ENCODE assay signal across 1 cellular context in genomic region chr2:54789878-54790277, GRCh38.
TF ChIP-seq lines count a peak whose summit lies in the region.

No MANE protein-coding gene starts in this region.

TF ChIP-seq in HepG2, 621 proteins besides CTCF, POLR2A, EP300 and RAD21:
- no peak for TF ChIP-seq SMARCE1 (IDR thresholded peaks at IDR 0.05; ENCODE audit: borderline replicate concordance)
- TF ChIP-seq ZNF891 (CRISPR knock-in tag; IDR thresholded peaks at IDR 0.05) = no peak
- no peak for TF ChIP-seq ZNF550 (CRISPR knock-in tag; IDR thresholded peaks at IDR 0.05; ENCODE audit: borderline replicate concordance)
- peak; percentile 57 to 78; a peak in 3 of 4 replicates for TF ChIP-seq MAFK (conservative IDR thresholded peaks at IDR 0.05 in 1 of 2, IDR thresholded peaks at IDR 0.05 in 1 of 2; ENCODE audit: low read length in 2 of 2)
- TF ChIP-seq, protein P1, sequence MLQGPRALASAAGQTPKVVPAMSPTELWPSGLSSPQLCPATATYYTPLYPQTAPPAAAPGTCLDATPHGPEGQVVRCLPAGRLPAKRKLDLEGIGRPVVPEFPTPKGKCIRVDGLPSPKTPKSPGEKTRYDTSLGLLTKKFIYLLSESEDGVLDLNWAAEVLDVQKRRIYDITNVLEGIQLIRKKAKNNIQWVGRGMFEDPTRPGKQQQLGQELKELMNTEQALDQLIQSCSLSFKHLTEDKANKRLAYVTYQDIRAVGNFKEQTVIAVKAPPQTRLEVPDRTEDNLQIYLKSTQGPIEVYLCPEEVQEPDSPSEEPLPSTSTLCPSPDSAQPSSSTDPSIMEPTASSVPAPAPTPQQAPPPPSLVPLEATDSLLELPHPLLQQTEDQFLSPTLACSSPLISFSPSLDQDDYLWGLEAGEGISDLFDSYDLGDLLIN (CRISPR knock-in tag; IDR thresholded peaks at IDR 0.05; ENCODE audit: borderline replicate concordance) = no peak
- TF ChIP-seq MAFF (IDR thresholded peaks at IDR 0.05; ENCODE audit: low read depth, low read length) = peak; percentile 70
TF ChIP-seq in HepG2: peak in this region for 2.
